8 cellular contexts compared by ENCODE assay signal in the genomic region with DNA sequence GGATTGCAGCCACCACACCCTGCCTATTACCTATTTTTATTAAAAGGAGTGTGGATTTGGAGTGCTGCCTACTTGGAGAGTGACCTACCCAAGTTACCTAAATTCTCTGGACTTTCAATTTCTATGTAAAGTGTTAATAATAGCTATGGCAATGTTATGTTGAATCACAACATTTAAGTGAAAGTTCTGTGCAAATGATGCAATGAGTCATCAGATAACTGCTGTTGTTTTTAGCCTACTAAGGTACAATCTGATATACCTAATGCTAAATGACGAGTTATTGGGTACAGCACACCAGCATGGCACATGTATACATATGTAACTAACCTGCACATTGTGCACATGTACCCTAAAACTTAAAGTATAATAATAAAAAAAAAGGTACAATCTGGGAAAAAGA. TPM values are rescaled to one million over a fixed set of nuclear protein-coding genes. Genes with fewer than 3 reads are reported as not detected.
A peak's percentile ranks its signal among the peaks of the same experiment; 100 is the strongest.
DNase-seq lines count a peak whose midpoint lies in the region; ATAC-seq, FAIRE-seq and TF ChIP-seq lines count a peak whose summit lies in the region.
"Not testable (repeated sequence)": the region's sequence is repeated elsewhere in the genome, so short reads cannot be mapped to it uniquely, and the experiment has no call there.

No MANE protein-coding gene starts in this region.

- POLR2A ChIA-PET in endothelial cell of umbilical vein (lab: Charles Lee), result interaction anchor here (1.2 kb wide), 1 partner anchor 21 kb away, joined by 4 read pairs; the partner anchor contains the start of genes APLF and FBXO48

- H3K4me2 ChIP-seq in endothelial cell of umbilical vein (ENCODE audit: insufficient read depth, low read length), result not testable (repeated sequence)

- DNase-seq in DMS53 (lab: John Stamatoyannopoulos, UW) (peak; percentile 4), LHCN-M2 (ENCODE audit: low read depth) (peak; percentile 25), astrocyte of the spinal cord (ENCODE audit: low read depth, low spot score) (peak; percentile 22)
- not testable (repeated sequence) for DNase-seq in endothelial cell of umbilical vein (ENCODE audit: low read depth, low spot score); right lobe of liver

- not testable (repeated sequence) for H3K9me1 ChIP-seq in endothelial cell of umbilical vein (replicated peaks; ENCODE audit: control insufficient read depth, extremely low read depth, insufficient read depth, low read length)

- in situ Hi-C loops in astrocyte of the spinal cord (cut with HindIII; ENCODE audit: low sequenced_read_pairs), result not testable (repeated sequence)

- H3K4me3 ChIP-seq in astrocyte of the spinal cord (ENCODE audit: low read depth, low read length); endothelial cell of umbilical vein (replicated peaks in 1 of 3; ENCODE audit: insufficient read depth in 1 of 3, low read depth in 1 of 3, low read length in 3 of 3); right lobe of liver: not testable (repeated sequence)

- not testable (repeated sequence) for H3K9ac ChIP-seq in endothelial cell of umbilical vein (replicated peaks; ENCODE audit: extremely low read depth, insufficient read depth, low read length)

- peak; percentile 60 for ATAC-seq in GM18519 (IDR thresholded peaks at IDR 0.05; ENCODE audit: low FRiP score, unreplicated experiment)
- peak; percentile 55 for ATAC-seq in GM21723 (IDR thresholded peaks at IDR 0.05; ENCODE audit: unreplicated experiment)
- peak; percentile 47 for ATAC-seq in HG03025 (IDR thresholded peaks at IDR 0.05; ENCODE audit: low FRiP score, unreplicated experiment)
- peak; percentile 19 to 62 (median 39) for ATAC-seq in right lobe of liver

- not testable (repeated sequence) for TF ChIP-seq POLR2A in endothelial cell of umbilical vein (IDR thresholded peaks at IDR 0.05; ENCODE audit: low read depth, low read length); right lobe of liver (IDR thresholded peaks at IDR 0.05)

- not testable (repeated sequence) for H2AFZ ChIP-seq in endothelial cell of umbilical vein (ENCODE audit: low read depth, low read length)

- peak; percentile 40 for FAIRE-seq in endothelial cell of umbilical vein (lab: Jason Lieb, UNC)

- not testable (repeated sequence) for H3K36me3 ChIP-seq in endothelial cell of umbilical vein (ENCODE audit: control insufficient read depth in 2 of 2, extremely low read depth in 1 of 2, insufficient read depth in 2 of 2, low read length in 2 of 2); right lobe of liver

- 21% methylated on average over 1 of the region's 1 CpG for WGBS in right lobe of liver (ENCODE audit: insufficient coverage, low coverage, low lambda C conversion rate, missing lambda C conversion rate)

- intact Hi-C loops in endothelial cell of umbilical vein (cut with micrococcal nuclease) (loop anchor here (1.0 kb wide), 1 partner anchor 107 kb away; no protein-coding TSS in a partner anchor), right lobe of liver (cut with DNase I) (loop anchor here in 1 of 2 donors (10.0 kb wide), 2 partner anchors 156 to 426 kb away; partner anchors contain the start of gene PROKR1)

- not testable (repeated sequence) for TF ChIP-seq CTCF in astrocyte of the spinal cord (IDR thresholded peaks at IDR 0.05; ENCODE audit: low read depth, low read length); endothelial cell of umbilical vein (IDR thresholded peaks at IDR 0.05; ENCODE audit: extremely low read depth in 1 of 2, insufficient read depth in 1 of 2, low read depth in 1 of 2, low read length in 2 of 2); right lobe of liver (IDR thresholded peaks at IDR 0.05)

- H3K9me3 ChIP-seq in endothelial cell of umbilical vein (replicated peaks; ENCODE audit: control insufficient read depth, insufficient read depth, low read length); right lobe of liver: not testable (repeated sequence)

- BruUV-seq in endothelial cell of umbilical vein (replicated peaks; lab: Mats Ljungman, UMichigan), result not testable (repeated sequence)

- not testable (repeated sequence) for H4K20me1 ChIP-seq in endothelial cell of umbilical vein (replicated peaks; ENCODE audit: control insufficient read depth, extremely low read depth, insufficient read depth, low read length)

- dilution Hi-C loops in endothelial cell of umbilical vein (cut with MboI; ENCODE audit: extremely low pct_ligation_motif_present, low sequenced_read_pairs), result loop anchor here (25.0 kb wide), 1 partner anchor 224 kb away; no protein-coding TSS in a partner anchor

- H3K79me2 ChIP-seq in endothelial cell of umbilical vein (ENCODE audit: control insufficient read depth, insufficient read depth, low read length), result not testable (repeated sequence)

- H3K27ac ChIP-seq in endothelial cell of umbilical vein (ENCODE audit: insufficient read depth, low read depth, low read length), result not testable (repeated sequence)
- H3K27ac ChIP-seq in right lobe of liver, result peak overlapping the region in 2 of 3 donors; percentile 6 to 46

- not testable (repeated sequence) for H3K27me3 ChIP-seq in endothelial cell of umbilical vein (ENCODE audit: control insufficient read depth in 2 of 2, insufficient read depth in 2 of 2, low read length in 2 of 2); right lobe of liver

- CTCF ChIA-PET in endothelial cell of umbilical vein (lab: Charles Lee), result interaction anchor here (0.7 to 8.1 kb wide), 32 partner anchors 8 to 455 kb away, joined by 3 to 290 read pairs (median 6); partner anchors contain the start of genes APLF, FBXO48 and PROKR1

- H3K4me1 ChIP-seq in endothelial cell of umbilical vein (ENCODE audit: control insufficient read depth, extremely low read depth, insufficient read depth, low read length), result not testable (repeated sequence)
- H3K4me1 ChIP-seq in right lobe of liver, result peaks cover 0 to 28% (median 6%) of the 10 kb centered on the region in 4 donors

TF ChIP-seq in endothelial cell of umbilical vein, 7 proteins besides CTCF, POLR2A, EP300 and RAD21:
- peak; percentile 57 for TF ChIP-seq FOS (IDR thresholded peaks at IDR 0.05; ENCODE audit: borderline replicate concordance, insufficient read depth, low read length)
TF ChIP-seq in endothelial cell of umbilical vein: peak in this region for 1; not testable (repeated sequence) for 6.

RNA-seq across cellular contexts. Expression of gene APLF, which starts 21.2 kb away (rescaled TPM):
- total RNA-seq in LHCN-M2 (2014; rRNA removed) (2.0 and 3.4 TPM in 2 replicates), endothelial cell of umbilical vein (2.3 and 2.4 TPM in 2 replicates), right lobe of liver (1 to 10 TPM; 1.3 to 2.3 (median 1.9) TPM)
- 0.80 TPM for polyA plus RNA-seq in LHCN-M2 (2012)
- polyA plus RNA-seq in endothelial cell of umbilical vein, result 0.70 and 0.75 TPM in 2 replicates
- polyA plus RNA-seq in endothelial cell of umbilical vein (2011; cell fraction: cytosol; rRNA removed), result 0.92 and 1.2 TPM in 2 replicates
- 2.0 and 2.3 TPM in 2 replicates for polyA plus RNA-seq in endothelial cell of umbilical vein (2011; cell fraction: nucleus; rRNA removed)
- polyA plus RNA-seq in endothelial cell of umbilical vein (2012), result 1.1 TPM in 2 replicates
- 1.5 and 3.4 TPM in 2 replicates for polyA minus RNA-seq in endothelial cell of umbilical vein
- not detected for polyA minus RNA-seq in endothelial cell of umbilical vein (2011; cell fraction: cytosol; rRNA and poly(A)+ RNA removed)
- 2.8 and 3.1 TPM in 2 replicates for polyA minus RNA-seq in endothelial cell of umbilical vein (2011; cell fraction: nucleus; rRNA and poly(A)+ RNA removed)

RNA-seq across cellular contexts. Expression of gene FBXO48, which starts 21.5 kb away (rescaled TPM):
- 0.64 and 1.0 TPM in 2 replicates for total RNA-seq in LHCN-M2 (2014; rRNA removed)
- polyA plus RNA-seq in LHCN-M2 (2012), result 0.26 TPM
- 0.73 and 0.83 TPM in 2 replicates for total RNA-seq in endothelial cell of umbilical vein
- polyA plus RNA-seq in endothelial cell of umbilical vein, result 0.46 and 0.48 TPM in 2 replicates
- polyA plus RNA-seq in endothelial cell of umbilical vein (2011; cell fraction: cytosol; rRNA removed), result 0.31 TPM in 2 replicates
- 0.35 and 0.63 TPM in 2 replicates for polyA plus RNA-seq in endothelial cell of umbilical vein (2011; cell fraction: nucleus; rRNA removed)
- 0.30 and 0.55 TPM in 2 replicates for polyA plus RNA-seq in endothelial cell of umbilical vein (2012)
- 0.36 and 0.56 TPM in 2 replicates for polyA minus RNA-seq in endothelial cell of umbilical vein
- polyA minus RNA-seq in endothelial cell of umbilical vein (2011; cell fraction: cytosol; rRNA and poly(A)+ RNA removed), result 0.51 TPM
- 0.34 and 1.3 TPM in 2 replicates for polyA minus RNA-seq in endothelial cell of umbilical vein (2011; cell fraction: nucleus; rRNA and poly(A)+ RNA removed)
- total RNA-seq in right lobe of liver, result 1 to 10 TPM in 4 of 6 experiments, under 1 TPM in 2; 0.82 to 1.5 (median 1.2) TPM
